ENCODE assay signal across 8 cellular contexts in the genomic region with DNA sequence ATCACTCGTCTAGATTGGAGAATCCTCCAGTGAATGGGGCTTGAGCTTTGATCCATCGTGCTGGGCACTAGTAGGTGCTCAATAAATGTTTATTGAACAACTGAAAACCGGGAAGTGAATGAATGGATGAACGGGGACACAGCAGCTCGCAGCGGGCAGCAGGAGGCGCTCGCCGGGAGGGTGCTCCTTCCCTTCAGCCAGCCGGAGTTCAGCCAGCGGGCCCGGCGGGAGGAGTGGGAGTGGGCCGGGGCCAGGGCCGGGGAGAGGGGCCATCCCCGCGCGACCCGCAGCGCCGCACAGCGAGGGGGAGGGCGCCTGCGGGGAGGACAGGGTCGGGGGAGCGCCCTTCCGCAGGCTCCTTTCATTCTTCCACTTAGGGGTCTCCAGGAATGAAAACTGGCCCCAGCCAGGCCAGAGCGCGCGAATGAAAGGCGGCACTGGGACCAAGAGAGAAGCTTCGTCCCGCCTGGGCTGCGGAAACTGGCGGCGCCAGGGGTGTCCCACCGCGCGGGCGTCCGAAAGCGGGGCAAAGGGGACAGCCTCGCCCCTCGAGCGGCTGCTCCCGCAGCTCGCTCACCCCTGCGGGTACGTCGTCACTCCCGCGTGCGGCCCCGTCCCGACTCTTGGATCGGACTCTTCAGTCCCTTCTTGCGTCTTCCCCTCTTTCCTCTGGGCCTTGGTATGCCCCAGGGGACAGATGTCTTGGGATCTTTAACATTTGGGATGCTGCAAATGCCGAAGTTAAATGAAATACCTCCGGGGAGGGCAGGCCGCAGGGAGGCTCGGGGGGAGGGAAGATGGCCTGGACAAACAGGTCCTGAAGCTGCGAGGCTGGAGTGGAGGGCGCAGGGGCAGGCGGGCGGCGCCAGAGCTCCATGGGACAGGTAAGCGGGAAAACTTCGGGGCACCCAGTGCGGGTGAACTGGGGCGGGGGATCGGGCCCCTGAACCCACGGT.
DNase-seq lines count a peak whose midpoint lies in the region; ATAC-seq lines count a peak whose summit lies in the region.

No MANE protein-coding gene starts in this region.

- no peaks in the 10 kb centered on the region for H3K36me3 ChIP-seq in iPS DF 6.9 (ENCODE audit: control insufficient read depth, insufficient read depth, low read length)

- in situ Hi-C loops in ACHN (cut with HindIII; ENCODE audit: low pct_ligation_motif_present, low pct_unique_long_range_greater_than_20kb, low sequenced_read_pairs), result no loop called here

- no peaks in the 10 kb centered on the region for H3K9me3 ChIP-seq in iPS DF 6.9 (ENCODE audit: control insufficient read depth, insufficient read depth, low read length)

- no peaks in the 10 kb centered on the region for H3K27me3 ChIP-seq in iPS DF 6.9 (ENCODE audit: control insufficient read depth, insufficient read depth, low read length)

- no peak overlapping the region for H3K27ac ChIP-seq in iPS DF 6.9 (ENCODE audit: low read length)

- peaks cover 26% of the 10 kb centered on the region for H3K4me1 ChIP-seq in iPS DF 6.9 (ENCODE audit: control insufficient read depth, insufficient read depth, low read length)

- no CpG with 5 or more reads among the region's 72 CpGs for WGBS in iPS DF 6.9 (ENCODE audit: insufficient coverage, insufficient read length)

- ATAC-seq in HG02678 (IDR thresholded peaks at IDR 0.05; ENCODE audit: unreplicated experiment), result no peak

- DNase-seq in ACHN, result peak; percentile 70
- peak; percentile 68 for DNase-seq in NCI-H1048 (lab: John Stamatoyannopoulos, UW)
- peak; percentile 19 for DNase-seq in amniotic stem cell (lab: John Stamatoyannopoulos, UW)
- no peak for DNase-seq in iPS DF 6.9 (ENCODE audit: low read depth, low spot score)
- no peak for DNase-seq in skeletal muscle cell (ENCODE audit: low read depth)
- DNase-seq in NCI-H128 (lab: John Stamatoyannopoulos, UW; ENCODE audit: unreplicated experiment), result no peak

- H3K4me3 ChIP-seq in GM08714 (ENCODE audit: low read length) (peak overlapping the region; percentile 59), iPS DF 6.9 (ENCODE audit: low read length) (peak overlapping the region; percentile 48; the same call in 1 of the 2 replicates), skeletal muscle cell (ENCODE audit: low read depth, low read length) (peak overlapping the region; percentile 52)

Comparison
In these comparisons a context has a peak if more than half of its experiments do, and no peak if none do; other contexts are left out.
1. DNase-seq: peak in ACHN (single experiment), NCI-H1048 (single experiment) and amniotic stem cell (single experiment); none in iPS DF 6.9 (single experiment), skeletal muscle cell (single experiment) and NCI-H128 (single experiment).
2. Peak in every context shown above with its lines, with median percentiles within 50 percentile points of each other: H3K4me3 ChIP-seq.